Comparison of ENCODE assay signal across 8 cellular contexts in the genomic region with DNA sequence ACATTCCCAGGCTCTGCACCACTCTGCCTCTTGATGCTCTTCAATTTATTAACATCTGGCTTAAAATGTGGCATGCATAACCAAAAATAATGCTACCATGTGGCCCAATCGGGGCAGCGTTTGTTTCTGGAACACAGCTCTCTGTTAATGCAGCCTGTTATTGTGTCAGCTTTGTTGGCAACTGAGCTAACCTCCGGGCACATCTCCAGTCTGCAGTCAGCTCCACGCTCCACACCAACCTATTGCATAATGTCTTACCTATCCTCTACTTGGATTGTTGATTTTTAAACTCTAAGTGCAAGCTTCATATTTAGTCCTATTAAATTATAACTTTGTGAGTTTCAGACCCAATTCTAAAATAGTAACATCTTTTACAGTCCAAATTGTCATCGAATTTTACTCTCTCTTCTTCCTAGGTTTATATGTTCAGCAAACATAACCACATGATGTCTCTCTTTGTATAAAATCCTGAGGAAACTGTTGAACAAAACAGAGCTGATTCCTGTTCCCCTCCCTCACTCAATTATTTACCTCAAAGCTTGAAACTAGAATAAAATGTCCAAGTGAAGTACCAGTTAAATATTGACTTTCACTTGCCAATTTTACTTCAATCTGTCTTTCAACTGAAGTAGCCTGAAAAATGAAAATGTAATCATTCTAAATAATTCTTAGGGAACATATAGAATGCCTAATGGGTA.
A peak's percentile ranks its signal among the peaks of the same experiment; 100 is the strongest.
DNase-seq lines count a peak whose midpoint lies in the region; ATAC-seq and TF ChIP-seq lines count a peak whose summit lies in the region.

No MANE protein-coding gene starts in this region.

- ATAC-seq in HG03378 (IDR thresholded peaks at IDR 0.05; ENCODE audit: unreplicated experiment) (peak; percentile 48), GM19452 (IDR thresholded peaks at IDR 0.05; ENCODE audit: unreplicated experiment) (no peak)

- H3K27ac ChIP-seq in thyroid gland (peak overlapping the region; percentile 1 to 25 (median 15)), esophagus squamous epithelium (no peak overlapping the region)

- TF ChIP-seq CTCF in thyroid gland (IDR thresholded peaks at IDR 0.05): no peak
- TF ChIP-seq CTCF in esophagus squamous epithelium (IDR thresholded peaks at IDR 0.05): no peak

- H3K4me1 ChIP-seq in thyroid gland: peaks cover 4 to 8% of the 10 kb centered on the region in 2 donors
- H3K4me1 ChIP-seq in esophagus squamous epithelium: peaks cover 0 to 18% (median 5%) of the 10 kb centered on the region in 3 donors

- H3K9me3 ChIP-seq in thyroid gland: no peaks in the 10 kb centered on the region
- no peaks in the 10 kb centered on the region for H3K9me3 ChIP-seq in esophagus squamous epithelium

- H3K27me3 ChIP-seq in thyroid gland (no peaks in the 10 kb centered on the region), esophagus squamous epithelium (no peaks in the 10 kb centered on the region)

- H3K36me3 ChIP-seq in thyroid gland: no peaks in the 10 kb centered on the region
- H3K36me3 ChIP-seq in esophagus squamous epithelium: no peaks in the 10 kb centered on the region

- TF ChIP-seq POLR2A in thyroid gland (IDR thresholded peaks at IDR 0.05) (no peak), esophagus squamous epithelium (IDR thresholded peaks at IDR 0.05) (no peak)

- 14 to 31% methylated on average over 5 of the region's 5 CpGs for WGBS in thyroid gland, 2 donors
- WGBS in esophagus squamous epithelium, 2 donors: 33 to 47% methylated on average over 5 of the region's 5 CpGs

- H3K4me3 ChIP-seq in thyroid gland (replicated peaks in 1 of 3) (no peak overlapping the region), esophagus squamous epithelium (no peak overlapping the region)

- peak; percentile 74 for DNase-seq in amniotic epithelial cell (ENCODE audit: low read depth)
- DNase-seq in iPS-NIHi11 (ENCODE audit: low spot score): peak; percentile 23
- DNase-seq in thyroid gland: peak; percentile 77 to 84
- no peak for DNase-seq in DMS114 treated with DMSO at 0.1 percent for 48 hours (lab: John Stamatoyannopoulos, UW; ENCODE audit: unreplicated experiment)
- no peak for DNase-seq in activated T-cell treated with anti-CD3 and anti-CD28 coated beads, Interleukin-2, amount 50 U/mL, for 48 hours
- DNase-seq in esophagus squamous epithelium (lab: John Stamatoyannopoulos, UW): no peak

- intact Hi-C loops in thyroid gland (cut with DNase I): no loop called here
- intact Hi-C loops in esophagus squamous epithelium (cut with DNase I): no loop called here

Comparison
In these comparisons a context has a peak if more than half of its experiments do, and no peak if none do; other contexts are left out.
1. DNase-seq: peak in amniotic epithelial cell (single experiment), iPS-NIHi11 (single experiment) and thyroid gland (2 of 2); none in DMS114 treated with DMSO at 0.1 percent for 48 hours (single experiment), activated T-cell treated with anti-CD3 and anti-CD28 coated beads, Interleukin-2, amount 50 U/mL, for 48 hours (0 of 2) and esophagus squamous epithelium (single experiment).
2. H3K27ac ChIP-seq: peak in thyroid gland (3 of 3); none in esophagus squamous epithelium (0 of 4).